In genomic region chr10:71651428-71651827, GRCh38 we compare ENCODE assay signal across 29 cellular contexts.
"Had no signal": no experiment of that assay in that cellular context is flagged by ENCODE, and none has a peak within 500 bp of the region (broad histone marks: within the 10 kb centered on the region; RNA-seq: fewer than 3 reads in every experiment).

No MANE protein-coding gene starts in this region.

- DNase-seq: natural killer cell; occipital lobe; ovary; posterior cingulate gyrus; psoas muscle; right cardiac atrium; right lobe of liver; sigmoid colon; small intestine; stimulated activated CD4-positive, alpha-beta T cell treated with anti-CD3 and anti-CD28 coated beads, Interleukin-15, amount 100 ng/mL, for 24 hours; stimulated activated CD4-positive, alpha-beta T cell treated with anti-CD3 and anti-CD28 coated beads, Interleukin-2, amount 100 ng/mL, for 24 hours; stimulated activated CD4-positive, alpha-beta T cell treated with anti-CD3 and anti-CD28 coated beads, Interleukin-2, amount 100 ng/mL, for 48 hours; stimulated activated CD4-positive, alpha-beta T cell treated with anti-CD3 and anti-CD28 coated beads, Interleukin-4, amount 100 ng/mL, for 24 hours; stimulated activated naive B cell treated with anti-CD40 and anti-IgM and Interleukin-4, amounts not matched to agents 10 μg/mL and 1 μg/mL and 100 μg/mL, for 72 hours; stimulated activated naive CD4-positive, alpha-beta T cell treated with Interleukin-2 at 50 U/mL for 16 hours; stomach; thyroid gland; trophoblast cell; upper lobe of left lung had no signal

- H3K4me3 Mint-ChIP-seq: natural killer cell; nephron; neural progenitor cell; stimulated activated effector memory CD8-positive, alpha-beta T cell treated with anti-CD3 and anti-CD28 coated beads, Interleukin-12 subunit alpha, Interleukin-12 subunit beta, amount 100 ng/mL, for 72 hours; stimulated activated naive B cell treated with anti-CD40 and anti-IgM and Interleukin-4, amounts not matched to agents 10 μg/mL and 1 μg/mL and 100 μg/mL, for 72 hours; stimulated activated naive CD8-positive, alpha-beta T cell treated with anti-CD3 and anti-CD28 coated beads, Interleukin-15, Interleukin-2, amounts not matched to agents 100 ng/mL and 50 ng/mL, for 24 hours had no signal

- H3K9me3 Mint-ChIP-seq: natural killer cell; nephron; neural progenitor cell; stimulated activated effector memory CD8-positive, alpha-beta T cell treated with anti-CD3 and anti-CD28 coated beads, Interleukin-12 subunit alpha, Interleukin-12 subunit beta, amount 100 ng/mL, for 72 hours; stimulated activated naive B cell treated with anti-CD40 and anti-IgM and Interleukin-4, amounts not matched to agents 10 μg/mL and 1 μg/mL and 100 μg/mL, for 72 hours; stimulated activated naive CD8-positive, alpha-beta T cell treated with anti-CD3 and anti-CD28 coated beads, Interleukin-15, Interleukin-2, amounts not matched to agents 100 ng/mL and 50 ng/mL, for 24 hours had no signal

- H3K36me3 ChIP-seq: neural progenitor cell, ovary, right lobe of liver, sigmoid colon, stomach, thoracic aorta, thyroid gland, tibial nerve, upper lobe of left lung, vagina had no signal

- H3K27me3 ChIP-seq: neural progenitor cell, ovary, right lobe of liver, sigmoid colon, thyroid gland, tibial nerve, upper lobe of left lung, vagina had no signal

- H3K9ac ChIP-seq: neural progenitor cell, parathyroid adenoma had no signal

- H3K36me3 Mint-ChIP-seq: natural killer cell; neural progenitor cell; stimulated activated effector memory CD8-positive, alpha-beta T cell treated with anti-CD3 and anti-CD28 coated beads, Interleukin-12 subunit alpha, Interleukin-12 subunit beta, amount 100 ng/mL, for 72 hours; stimulated activated naive B cell treated with anti-CD40 and anti-IgM and Interleukin-4, amounts not matched to agents 10 μg/mL and 1 μg/mL and 100 μg/mL, for 72 hours had no signal

- FAIRE-seq: small intestine, urothelium cell line had no signal

- H3K27ac Mint-ChIP-seq: natural killer cell; nephron; neural progenitor cell; progenitor cell of endocrine pancreas; stimulated activated effector memory CD8-positive, alpha-beta T cell treated with anti-CD3 and anti-CD28 coated beads, Interleukin-12 subunit alpha, Interleukin-12 subunit beta, amount 100 ng/mL, for 72 hours; stimulated activated naive B cell treated with anti-CD40 and anti-IgM and Interleukin-4, amounts not matched to agents 10 μg/mL and 1 μg/mL and 100 μg/mL, for 72 hours; stimulated activated naive CD8-positive, alpha-beta T cell treated with anti-CD3 and anti-CD28 coated beads, Interleukin-15, Interleukin-2, amounts not matched to agents 100 ng/mL and 50 ng/mL, for 24 hours had no signal

- H3K27me3 Mint-ChIP-seq: stimulated activated naive CD8-positive, alpha-beta T cell treated with anti-CD3 and anti-CD28 coated beads, Interleukin-15, Interleukin-2, amounts not matched to agents 100 ng/mL and 50 ng/mL, for 24 hours had no signal

- H3K4me2 ChIP-seq: neural progenitor cell had no signal

- H3K4me1 Mint-ChIP-seq: natural killer cell had no signal

- H3K79me2 ChIP-seq: parathyroid adenoma had no signal

- H3K27ac ChIP-seq: neural progenitor cell, ovary, parathyroid adenoma, psoas muscle, right lobe of liver, sigmoid colon, stomach, thoracic aorta, thyroid gland, tibial nerve, upper lobe of left lung, vagina had no signal

- H3K4me3 ChIP-seq: neural progenitor cell, ovary, psoas muscle, right lobe of liver, sigmoid colon, stomach, thoracic aorta, thyroid gland, tibial nerve, upper lobe of left lung, vagina had no signal

- H2AFZ ChIP-seq: neural progenitor cell, parathyroid adenoma had no signal

- H3K9me3 ChIP-seq: ovary, psoas muscle, right lobe of liver, sigmoid colon, stomach, thoracic aorta, thyroid gland, tibial nerve, upper lobe of left lung, vagina had no signal

- ATAC-seq: natural killer cell; psoas muscle; right cardiac atrium; right lobe of liver; stimulated activated effector memory CD8-positive, alpha-beta T cell treated with anti-CD3 and anti-CD28 coated beads, Interleukin-12 subunit alpha, Interleukin-12 subunit beta, amount 100 ng/mL, for 72 hours; stimulated activated naive B cell treated with anti-CD40 and anti-IgM and Interleukin-4, amounts not matched to agents 10 μg/mL and 1 μg/mL and 100 μg/mL, for 72 hours had no signal

- H3K4me1 ChIP-seq: parathyroid adenoma, psoas muscle, right lobe of liver, sigmoid colon, stomach, thyroid gland, vagina had no signal
